Comparison of ENCODE assay signal across 8 cellular contexts in genomic region chr1:28091043-28091781, GRCh38. TPM values are rescaled to one million over a fixed set of nuclear protein-coding genes. Genes with fewer than 3 reads are reported as not detected.
DNase-seq lines count a peak whose midpoint lies in the region; ATAC-seq and TF ChIP-seq lines count a peak whose summit lies in the region.

No MANE protein-coding gene starts in this region.

- dilution Hi-C loops in mammary epithelial cell (cut with HindIII; ENCODE audit: low sequenced_read_pairs) = no loop called here

- peak; percentile 66 for DNase-seq in SIG-M5 treated with dmso at 0.1 percent for 504 hours (lab: John Stamatoyannopoulos, UW; ENCODE audit: unreplicated experiment)
- no peak for DNase-seq in SIG-M5 (lab: John Stamatoyannopoulos, UW)
- DNase-seq in NCI-H2227 (lab: John Stamatoyannopoulos, UW; ENCODE audit: unreplicated experiment) = peak; percentile 51
- peak; percentile 72 for DNase-seq in WERI-Rb-1
- peak; percentile 57 for DNase-seq in mammary epithelial cell
- DNase-seq in left colon = peak; percentile 64 to 79
- DNase-seq in stimulated activated CD4-positive, alpha-beta T cell treated with anti-CD3 and anti-CD28 coated beads, TNF-alpha, amount 100 ng/mL, for 1 hour (ENCODE audit: low read depth in 3 of 3, low spot score in 1 of 3) = peak; percentile 44 to 70 (median 57)

- intact Hi-C loops in mammary epithelial cell (cut with micrococcal nuclease) = loop anchor here (1.0 to 2.0 kb wide), 4 partner anchors 44 to 278 kb away; partner anchors contain the start of gene PHACTR4
- intact Hi-C loops in left colon (cut with DNase I, micrococcal nuclease) = loop anchor here in 1 of 2 donors (5.0 kb wide), 1 partner anchor 116 kb away; no protein-coding TSS in a partner anchor

- H3K36me3 ChIP-seq in WERI-Rb-1 = no peaks in the 10 kb centered on the region
- no peaks in the 10 kb centered on the region for H3K36me3 ChIP-seq in mammary epithelial cell (ENCODE audit: insufficient read depth, low read length)

- no peak overlapping the region for H3K27ac ChIP-seq in WERI-Rb-1
- H3K27ac ChIP-seq in mammary epithelial cell (ENCODE audit: insufficient read depth, low read depth, low read length) = no peak overlapping the region

- no peaks in the 10 kb centered on the region for H3K9me3 ChIP-seq in WERI-Rb-1 (ENCODE audit: severe bottlenecking)
- H3K9me3 ChIP-seq in mammary epithelial cell (replicated peaks; ENCODE audit: insufficient read depth, low read length) = no peaks in the 10 kb centered on the region

- TF ChIP-seq CTCF in WERI-Rb-1 (IDR thresholded peaks at IDR 0.05; ENCODE audit: low read depth, low read length) (peak; percentile 72), mammary epithelial cell (conservative IDR thresholded peaks at IDR 0.05 in 1 of 2, IDR thresholded peaks at IDR 0.05 in 1 of 2; ENCODE audit: extremely low read depth in 1 of 2, insufficient read depth in 1 of 2, low read depth in 1 of 2, low read length in 2 of 2) (peak; percentile 85 to 92)

- ATAC-seq in left colon = peak; percentile 20
- ATAC-seq in HG02973 (IDR thresholded peaks at IDR 0.05; ENCODE audit: unreplicated experiment) = no peak

- peaks cover 22% of the 10 kb centered on the region for H3K79me2 ChIP-seq in mammary epithelial cell (ENCODE audit: insufficient read depth, low read length)

- CTCF ChIA-PET in mammary epithelial cell (lab: Charles Lee; ENCODE audit: low non-redundant PET) = interaction anchor here (0.6 to 1.3 kb wide), 3 partner anchors 102 to 118 kb away, joined by 4 to 15 read pairs (median 5); no protein-coding TSS in a partner anchor

- H3K4me2 ChIP-seq in mammary epithelial cell (ENCODE audit: insufficient read depth, low read depth, low read length) = no peak overlapping the region

- in situ Hi-C loops in mammary epithelial cell (cut with MboI; ENCODE audit: low sequenced_read_pairs in 2 of 2) = loop anchor here (5.0 kb wide), 2 partner anchors 106 to 121 kb away; no protein-coding TSS in a partner anchor

- peaks cover 9% of the 10 kb centered on the region for H3K4me1 ChIP-seq in mammary epithelial cell (ENCODE audit: insufficient read depth, low read length)

- peak overlapping the region; percentile 63 for H2AFZ ChIP-seq in mammary epithelial cell (ENCODE audit: low read depth, low read length)

- no peak overlapping the region for H3K9ac ChIP-seq in mammary epithelial cell (ENCODE audit: insufficient read depth, low read length)

- no TSS peak for BruUV-seq in mammary epithelial cell (replicated peaks; lab: Mats Ljungman, UMichigan)

- H3K27me3 ChIP-seq in WERI-Rb-1 (ENCODE audit: insufficient read depth, low read depth, severe bottlenecking) (no peaks in the 10 kb centered on the region), mammary epithelial cell (ENCODE audit: insufficient read depth, low read length) (no peaks in the 10 kb centered on the region)

- H3K4me3 ChIP-seq in WERI-Rb-1 (ENCODE audit: low read depth, low read length) (no peak overlapping the region), mammary epithelial cell (replicated peaks in 1 of 3; ENCODE audit: insufficient read depth in 1 of 3, low read depth in 2 of 3, low read length in 3 of 3) (no peak overlapping the region)

- WGBS in mammary epithelial cell (ENCODE audit: low coverage, missing lambda C conversion rate) = 31% methylated on average over 6 of the region's 6 CpGs

- no peaks in the 10 kb centered on the region for H4K20me1 ChIP-seq in mammary epithelial cell (ENCODE audit: insufficient read depth, low read length)

RNA-seq across cellular contexts. Expression of gene EYA3, which starts 2.8 kb away (rescaled TPM):
- total RNA-seq in mammary epithelial cell = 10 to 100 TPM; 12.3 to 21.9 TPM
- polyA plus RNA-seq in mammary epithelial cell = 13.5 TPM
- polyA minus RNA-seq in mammary epithelial cell = 28.6 TPM
- total RNA-seq in left colon = 10 to 100 TPM; 22.9 to 23.5 TPM
